2 cellular contexts compared by ENCODE assay signal in the genomic region with DNA sequence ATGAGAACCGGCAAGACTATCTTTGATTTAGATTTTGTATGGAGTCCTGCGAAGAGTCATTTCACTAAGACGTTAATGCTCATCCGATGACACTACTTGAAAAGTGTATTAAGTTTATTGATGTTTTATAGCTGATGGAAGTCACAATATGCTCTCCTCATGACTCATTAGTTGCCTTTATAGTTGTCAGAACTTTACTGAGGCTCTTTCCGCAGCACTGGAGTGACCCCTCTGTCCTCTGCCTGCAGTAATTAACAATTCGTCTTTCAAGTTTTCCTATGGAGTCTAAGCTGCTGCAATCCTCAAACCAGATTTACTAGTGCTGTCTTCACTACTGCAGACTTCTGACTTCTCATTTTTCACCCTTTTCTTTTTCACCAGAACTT.
TF ChIP-seq lines count a peak whose summit lies in the region.

No MANE protein-coding gene starts in this region.

TF ChIP-seq in IMR-90, 13 proteins besides CTCF, POLR2A, EP300 and RAD21:
- no peak for TF ChIP-seq MAFK (IDR thresholded peaks at IDR 0.05; ENCODE audit: low read depth, low read length)
- TF ChIP-seq CEBPB (IDR thresholded peaks at IDR 0.05; ENCODE audit: low read depth, low read length) = no peak
- TF ChIP-seq SMC3 (IDR thresholded peaks at IDR 0.05; ENCODE audit: low read depth, low read length) = no peak
- no peak for TF ChIP-seq BHLHE40 (IDR thresholded peaks at IDR 0.05; ENCODE audit: low read depth, low read length)
- TF ChIP-seq RCOR1 (IDR thresholded peaks at IDR 0.05; ENCODE audit: insufficient replicate concordance, low read length) = no peak
- no peak for TF ChIP-seq CHD1 (IDR thresholded peaks at IDR 0.05; ENCODE audit: low read depth, low read length)
- no peak for TF ChIP-seq MXI1 (IDR thresholded peaks at IDR 0.05; ENCODE audit: borderline replicate concordance, low read depth, low read length)
- no peak for TF ChIP-seq FOS (IDR thresholded peaks at IDR 0.05; ENCODE audit: low read depth, low read length)
- no peak for TF ChIP-seq NFE2L2 (IDR thresholded peaks at IDR 0.05; ENCODE audit: low read depth, low read length)
- TF ChIP-seq RFX5 (IDR thresholded peaks at IDR 0.05; ENCODE audit: low read depth, low read length) = no peak
- no peak for TF ChIP-seq MAZ (IDR thresholded peaks at IDR 0.05; ENCODE audit: borderline replicate concordance, low read depth, low read length)
- TF ChIP-seq, protein P1, sequence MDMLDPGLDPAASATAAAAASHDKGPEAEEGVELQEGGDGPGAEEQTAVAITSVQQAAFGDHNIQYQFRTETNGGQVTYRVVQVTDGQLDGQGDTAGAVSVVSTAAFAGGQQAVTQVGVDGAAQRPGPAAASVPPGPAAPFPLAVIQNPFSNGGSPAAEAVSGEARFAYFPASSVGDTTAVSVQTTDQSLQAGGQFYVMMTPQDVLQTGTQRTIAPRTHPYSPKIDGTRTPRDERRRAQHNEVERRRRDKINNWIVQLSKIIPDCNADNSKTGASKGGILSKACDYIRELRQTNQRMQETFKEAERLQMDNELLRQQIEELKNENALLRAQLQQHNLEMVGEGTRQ (IDR thresholded peaks at IDR 0.05; ENCODE audit: low read depth, low read length) = no peak
- TF ChIP-seq, protein P2, sequence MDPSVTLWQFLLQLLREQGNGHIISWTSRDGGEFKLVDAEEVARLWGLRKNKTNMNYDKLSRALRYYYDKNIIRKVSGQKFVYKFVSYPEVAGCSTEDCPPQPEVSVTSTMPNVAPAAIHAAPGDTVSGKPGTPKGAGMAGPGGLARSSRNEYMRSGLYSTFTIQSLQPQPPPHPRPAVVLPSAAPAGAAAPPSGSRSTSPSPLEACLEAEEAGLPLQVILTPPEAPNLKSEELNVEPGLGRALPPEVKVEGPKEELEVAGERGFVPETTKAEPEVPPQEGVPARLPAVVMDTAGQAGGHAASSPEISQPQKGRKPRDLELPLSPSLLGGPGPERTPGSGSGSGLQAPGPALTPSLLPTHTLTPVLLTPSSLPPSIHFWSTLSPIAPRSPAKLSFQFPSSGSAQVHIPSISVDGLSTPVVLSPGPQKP (IDR thresholded peaks at IDR 0.05; ENCODE audit: borderline replicate concordance, low read depth, low read length) = no peak

TF ChIP-seq in GM12878, 131 proteins besides CTCF, POLR2A, EP300 and RAD21:
- TF ChIP-seq, protein P3, sequence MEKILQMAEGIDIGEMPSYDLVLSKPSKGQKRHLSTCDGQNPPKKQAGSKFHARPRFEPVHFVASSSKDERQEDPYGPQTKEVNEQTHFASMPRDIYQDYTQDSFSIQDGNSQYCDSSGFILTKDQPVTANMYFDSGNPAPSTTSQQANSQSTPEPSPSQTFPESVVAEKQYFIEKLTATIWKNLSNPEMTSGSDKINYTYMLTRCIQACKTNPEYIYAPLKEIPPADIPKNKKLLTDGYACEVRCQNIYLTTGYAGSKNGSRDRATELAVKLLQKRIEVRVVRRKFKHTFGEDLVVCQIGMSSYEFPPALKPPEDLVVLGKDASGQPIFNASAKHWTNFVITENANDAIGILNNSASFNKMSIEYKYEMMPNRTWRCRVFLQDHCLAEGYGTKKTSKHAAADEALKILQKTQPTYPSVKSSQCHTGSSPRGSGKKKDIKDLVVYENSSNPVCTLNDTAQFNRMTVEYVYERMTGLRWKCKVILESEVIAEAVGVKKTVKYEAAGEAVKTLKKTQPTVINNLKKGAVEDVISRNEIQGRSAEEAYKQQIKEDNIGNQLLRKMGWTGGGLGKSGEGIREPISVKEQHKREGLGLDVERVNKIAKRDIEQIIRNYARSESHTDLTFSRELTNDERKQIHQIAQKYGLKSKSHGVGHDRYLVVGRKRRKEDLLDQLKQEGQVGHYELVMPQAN (conservative IDR thresholded peaks at IDR 0.05) = 0 out of 2 replicates have a peak, but pooled peaks have one; percentile 7
- 0 out of 2 replicates have a peak, but pooled peaks have one; percentile 8 for TF ChIP-seq PAX8 (IDR thresholded peaks at IDR 0.05)
- no peak for TF ChIP-seq KAT2A (conservative IDR thresholded peaks at IDR 0.05; ENCODE audit: control insufficient read depth, low read depth, low read length)
